9 cellular contexts compared by ENCODE assay signal in the genomic region with DNA sequence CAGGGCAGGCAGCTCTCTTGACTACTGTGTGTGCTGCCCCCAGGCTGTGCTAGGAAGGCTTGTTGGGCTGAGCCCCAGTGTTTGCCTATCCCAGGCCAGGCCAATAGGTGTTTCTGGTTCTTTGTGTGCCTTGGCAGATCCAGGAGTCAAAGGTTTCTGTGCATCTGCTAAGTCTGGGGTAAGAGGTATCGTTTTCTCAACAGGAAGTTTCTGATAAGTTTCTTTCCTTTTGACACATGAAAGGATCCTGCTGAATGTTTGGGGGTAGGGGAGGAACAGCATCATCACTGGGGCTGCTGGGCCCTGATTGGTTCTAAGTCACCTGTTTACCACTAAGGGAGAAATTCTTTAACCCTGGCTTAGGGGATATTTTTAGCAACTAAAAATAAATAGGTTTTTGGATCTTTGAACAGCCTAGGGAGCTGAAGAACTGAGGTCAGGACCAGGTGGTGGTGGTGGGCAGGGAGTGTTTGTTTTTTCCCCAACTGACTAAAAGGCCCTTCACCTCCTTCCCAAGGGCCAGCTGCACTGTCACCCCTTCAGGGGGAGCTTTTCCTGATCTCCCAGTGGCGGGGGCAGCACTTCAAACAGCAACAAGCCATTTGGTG.
DNase-seq lines count a peak whose midpoint lies in the region; ATAC-seq and TF ChIP-seq lines count a peak whose summit lies in the region.
"Had no signal": no experiment of that assay in that cellular context is flagged by ENCODE, and none has a peak within 500 bp of the region (broad histone marks: within the 10 kb centered on the region; RNA-seq: fewer than 3 reads in every experiment).

No MANE protein-coding gene starts in this region.

- H3K4me3 ChIP-seq in GM12864 (ENCODE audit: low read depth, low read length), result no peak overlapping the region
- H3K4me3 ChIP-seq in OCI-LY1 (ENCODE audit: low read depth, low read length, poor library complexity, severe bottlenecking), result no peak overlapping the region

- H3K4me1 ChIP-seq in OCI-LY1 (ENCODE audit: insufficient read depth, low read length, severe bottlenecking), result peaks cover 16% of the 10 kb centered on the region

- H3K9me2 ChIP-seq in OCI-LY1 (ENCODE audit: low read depth, low read length), result no peaks in the 10 kb centered on the region

- peaks cover 31% of the 10 kb centered on the region for H3K4me1 Mint-ChIP-seq in stimulated activated naive CD8-positive, alpha-beta T cell treated with anti-CD3 and anti-CD28 coated beads, Interleukin-15, Interleukin-2, amounts not matched to agents 100 ng/mL and 50 ng/mL, for 24 hours (ENCODE audit: low read depth)

- no peaks in the 10 kb centered on the region for H3K27me3 Mint-ChIP-seq in stimulated activated naive CD8-positive, alpha-beta T cell treated with anti-CD3 and anti-CD28 coated beads, Interleukin-15, Interleukin-2, amounts not matched to agents 100 ng/mL and 50 ng/mL, for 24 hours

- DNase-seq in GM12864 (ENCODE audit: low read depth), result peak; percentile 78
- peak; percentile 97 for DNase-seq in dermis blood vessel endothelial cell
- DNase-seq in COLO829 (ENCODE audit: low spot score), result no peak
- DNase-seq in NCI-H1436 treated with DMSO at 0.1 percent for 48 hours (lab: John Stamatoyannopoulos, UW), result no peak
- no peak for DNase-seq in NCI-H1436 (lab: John Stamatoyannopoulos, UW)

- peak overlapping the region; percentile 91 for H3K27ac Mint-ChIP-seq in stimulated activated naive CD8-positive, alpha-beta T cell treated with anti-CD3 and anti-CD28 coated beads, Interleukin-15, Interleukin-2, amounts not matched to agents 100 ng/mL and 50 ng/mL, for 24 hours

- H3K9me3 Mint-ChIP-seq in stimulated activated naive CD8-positive, alpha-beta T cell treated with anti-CD3 and anti-CD28 coated beads, Interleukin-15, Interleukin-2, amounts not matched to agents 100 ng/mL and 50 ng/mL, for 24 hours, result no peaks in the 10 kb centered on the region

- H3K27me3 ChIP-seq in OCI-LY1 (ENCODE audit: insufficient read depth, low read length), result no peaks in the 10 kb centered on the region

- peak; percentile 66 for ATAC-seq in GM21528 (IDR thresholded peaks at IDR 0.05; ENCODE audit: low FRiP score, unreplicated experiment)
- ATAC-seq: HCT116 had no signal

- no peak overlapping the region for H3K4me2 ChIP-seq in OCI-LY1 (ENCODE audit: low read length)

- H3K4me3 Mint-ChIP-seq in stimulated activated naive CD8-positive, alpha-beta T cell treated with anti-CD3 and anti-CD28 coated beads, Interleukin-15, Interleukin-2, amounts not matched to agents 100 ng/mL and 50 ng/mL, for 24 hours, result peak overlapping the region; percentile 22

- H3K9ac ChIP-seq in OCI-LY1 (ENCODE audit: low read length), result no peak overlapping the region

- H3F3A ChIP-seq in OCI-LY1 (ENCODE audit: insufficient read depth, low read length), result no peaks in the 10 kb centered on the region

- peak overlapping the region; percentile 39 for H3K27ac ChIP-seq in OCI-LY1 (ENCODE audit: low read depth, low read length, poor library complexity, severe bottlenecking)

- no peak overlapping the region for H2AFZ ChIP-seq in OCI-LY1 (ENCODE audit: low read length)

- TF ChIP-seq CTCF in GM12864 (IDR thresholded peaks at IDR 0.05; ENCODE audit: low read depth, low read length, missing control alignments) (no peak), OCI-LY1 (IDR thresholded peaks at IDR 0.05; ENCODE audit: low read length) (no peak)

- no peaks in the 10 kb centered on the region for H3K9me3 ChIP-seq in OCI-LY1 (ENCODE audit: low read length)

- no peaks in the 10 kb centered on the region for H4K20me1 ChIP-seq in OCI-LY1 (ENCODE audit: insufficient read depth, low read length)

- peaks cover 27% of the 10 kb centered on the region for H3K36me3 ChIP-seq in OCI-LY1 (ENCODE audit: insufficient read depth, low read length)

- H3K79me2 ChIP-seq in OCI-LY1 (ENCODE audit: insufficient read depth, low read length), result no peaks in the 10 kb centered on the region

- H3K36me3 Mint-ChIP-seq in stimulated activated naive CD8-positive, alpha-beta T cell treated with anti-CD3 and anti-CD28 coated beads, Interleukin-15, Interleukin-2, amounts not matched to agents 100 ng/mL and 50 ng/mL, for 24 hours (ENCODE audit: low read depth), result no peaks in the 10 kb centered on the region

Comparison
In these comparisons a context has a peak if more than half of its experiments do, and no peak if none do; other contexts are left out.
1. DNase-seq: peak in GM12864 (single experiment) and dermis blood vessel endothelial cell (single experiment); none in COLO829 (single experiment), NCI-H1436 treated with DMSO at 0.1 percent for 48 hours (single experiment) and NCI-H1436 (single experiment).